In genomic region chr6:111661541-111662041, GRCh38 we compare ENCODE assay signal across 12 cellular contexts. TPM values are rescaled to one million over a fixed set of nuclear protein-coding genes. Genes with fewer than 3 reads are reported as not detected.
DNase-seq lines count a peak whose midpoint lies in the region; ATAC-seq, FAIRE-seq and TF ChIP-seq lines count a peak whose summit lies in the region.
"Had no signal": no experiment of that assay in that cellular context is flagged by ENCODE, and none has a peak within 500 bp of the region (broad histone marks: within the 10 kb centered on the region; RNA-seq: fewer than 3 reads in every experiment).

No MANE protein-coding gene starts in this region.

- no peaks in the 10 kb centered on the region for H4K20me1 ChIP-seq in PC-9 (ENCODE audit: insufficient read depth)

- H3K4me1 ChIP-seq in PC-9 (replicated peaks; ENCODE audit: insufficient read depth) (peaks cover 10% of the 10 kb centered on the region; the same call in 1 of the 2 replicates), small intestine (ENCODE audit: control insufficient read depth in 2 of 2, insufficient read depth in 1 of 2, low read depth in 1 of 2, low read length in 1 of 2) (peaks cover 0 to 7% of the 10 kb centered on the region in 2 donors), HAP-1 (no peaks in the 10 kb centered on the region)

- no peak for ATAC-seq in HG02571 (IDR thresholded peaks at IDR 0.05; ENCODE audit: unreplicated experiment)
- ATAC-seq in GM18873 (IDR thresholded peaks at IDR 0.05; ENCODE audit: low FRiP score, unreplicated experiment): no peak
- ATAC-seq: A549 had no signal

- H3K9me2 ChIP-seq in PC-9 (ENCODE audit: insufficient read depth): no peaks in the 10 kb centered on the region

- 24 to 52% (median 43%) methylated on average over 18 of the region's 18 CpGs for WGBS in small intestine, 3 donors

- no peaks in the 10 kb centered on the region for H3K36me3 ChIP-seq in PC-9 (ENCODE audit: low read depth)
- H3K36me3 ChIP-seq in small intestine (ENCODE audit: control insufficient read depth in 2 of 2, insufficient read depth in 2 of 2, low read length in 2 of 2): no peaks in the 10 kb centered on the region
- H3K36me3 ChIP-seq in HAP-1 (replicated peaks): no peaks in the 10 kb centered on the region

- in situ Hi-C loops in HAP-1 (cut with MboI; ENCODE audit: low sequenced_read_pairs): no loop called here

- CTCF ChIA-PET in PC-9 (lab: Charles Lee): no interaction called here

- peaks cover 12% of the 10 kb centered on the region for H3F3A ChIP-seq in PC-9 (ENCODE audit: insufficient read depth, low read depth)

- intact Hi-C loops in PC-9 (cut with micrococcal nuclease; ENCODE audit: unreplicated experiment): no loop called here

- H3K4me3 ChIP-seq in PC-9 (no peak overlapping the region), iPS-18c (ENCODE audit: insufficient read depth, low read depth, low read length) (peak overlapping the region; percentile 2; the same call in 1 of the 2 replicates), small intestine (ENCODE audit: low read depth in 1 of 2, low read length in 2 of 2) (no peak overlapping the region), HAP-1 (no peak overlapping the region)
- H3K4me3 ChIP-seq: A549, heart right ventricle had no signal

- POLR2A ChIA-PET in PC-9 (lab: Charles Lee; ENCODE audit: unreplicated experiment): no interaction called here

- H3K9me3 ChIP-seq in PC-9 (ENCODE audit: insufficient read depth, low read depth) (no peaks in the 10 kb centered on the region), iPS-18c (ENCODE audit: control insufficient read depth, insufficient read depth, low read length) (no peaks in the 10 kb centered on the region), small intestine (ENCODE audit: control insufficient read depth, low read depth) (no peaks in the 10 kb centered on the region), HAP-1 (no peaks in the 10 kb centered on the region)
- H3K9me3 ChIP-seq: A549, heart right ventricle had no signal

- no peak overlapping the region for H3K27ac ChIP-seq in PC-9
- H3K27ac ChIP-seq in small intestine (ENCODE audit: low read depth in 1 of 2, low read length in 1 of 2): peak overlapping the region in 1 of 2 donors; percentile 42
- H3K27ac ChIP-seq: A549 had no signal

- H3K4me2 ChIP-seq in PC-9: no peak overlapping the region
- H3K4me2 ChIP-seq: A549 had no signal

- no peak overlapping the region for H2AFZ ChIP-seq in PC-9

- H3K79me2 ChIP-seq in PC-9 (ENCODE audit: low read depth): no peaks in the 10 kb centered on the region

- FAIRE-seq in small intestine (lab: Jason Lieb, UNC): no peak
- FAIRE-seq: A549 had no signal

- TF ChIP-seq CTCF in PC-9 (conservative IDR thresholded peaks at IDR 0.05): no peak

- BruUV-seq in PC-9 (replicated peaks; lab: Mats Ljungman, UMichigan): TSS peak; percentile 47

- DNase-seq in NCI-H2081 (lab: John Stamatoyannopoulos, UW) (peak; percentile 5 to 40), NCI-H2081 treated with DMSO at 0.1 percent for 48 hours (lab: John Stamatoyannopoulos, UW) (no peak), PC-9 (no peak), small intestine (peak; percentile 77), HAP-1 (ENCODE audit: low spot score in 2 of 2) (no peak)
- DNase-seq: activated CD4-positive, alpha-beta T cell treated with anti-CD3 and anti-CD28 coated beads, Interleukin-2, amount 10 ng/mL, durations not matched to agents 7 days and 5 days; posterior cingulate gyrus had no signal

- H3K27me3 ChIP-seq in PC-9 (ENCODE audit: insufficient read depth, low read depth): no peaks in the 10 kb centered on the region
- no peaks in the 10 kb centered on the region for H3K27me3 ChIP-seq in small intestine (ENCODE audit: control insufficient read depth in 2 of 2, insufficient read depth in 2 of 2, low read length in 2 of 2)
- H3K27me3 ChIP-seq in HAP-1 (ENCODE audit: low read depth): no peaks in the 10 kb centered on the region
- H3K27me3 ChIP-seq: heart right ventricle had no signal

RNA-seq across cellular contexts. Expression of gene TRAF3IP2, which starts 55.9 kb away (rescaled TPM):
- total RNA-seq in PC-9 (2021): 28.0 and 37.6 TPM in 2 replicates
- polyA plus RNA-seq in small intestine: 10 to 100 TPM; 40.4 to 50.0 (median 40.9) TPM

Comparison
In these comparisons a context has a peak if more than half of its experiments do, and no peak if none do; other contexts are left out.
1. DNase-seq: peak in NCI-H2081 (2 of 2) and small intestine (single experiment); none in NCI-H2081 treated with DMSO at 0.1 percent for 48 hours (single experiment), PC-9 (0 of 2) and HAP-1 (0 of 2).